In the genomic region with DNA sequence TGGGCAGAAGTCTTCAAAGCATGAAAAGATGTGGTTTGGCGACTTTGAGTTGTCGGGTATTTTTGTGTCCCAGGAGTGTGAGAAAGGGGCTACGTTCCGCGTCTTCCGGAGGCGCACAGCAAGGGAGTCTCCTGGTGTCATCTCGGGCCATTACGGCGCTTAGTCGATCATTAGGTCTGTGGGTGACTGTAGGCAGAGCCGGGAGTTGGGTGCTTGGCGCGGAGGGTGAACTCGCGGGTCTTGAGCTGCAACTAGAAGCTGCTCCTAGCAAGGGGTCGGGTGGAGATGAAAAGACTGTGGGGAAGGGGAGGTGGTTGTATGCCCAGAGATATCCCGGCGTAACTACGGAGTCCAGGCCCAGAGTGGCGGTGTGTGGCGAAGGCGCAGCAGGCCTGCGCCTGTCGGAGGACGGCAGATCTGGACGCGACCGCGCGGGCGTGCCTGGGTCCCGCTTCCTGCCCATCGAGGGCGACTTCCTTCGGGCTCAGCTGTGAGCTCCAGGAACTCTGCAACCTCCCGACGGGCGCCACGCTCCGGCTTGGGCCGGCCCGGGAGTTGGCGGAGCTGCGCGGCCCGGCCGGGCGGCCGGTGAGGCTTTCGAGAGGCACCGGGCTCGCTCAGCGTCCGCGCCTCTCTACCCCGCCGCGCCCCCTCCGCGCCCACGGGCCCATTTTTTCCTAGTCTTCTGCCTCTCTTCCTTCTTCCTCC, we compare ENCODE assay signal across 8 cellular contexts. TPM values are rescaled to one million over a fixed set of nuclear protein-coding genes. Genes with fewer than 3 reads are reported as not detected.
DNase-seq lines count a peak whose midpoint lies in the region; ATAC-seq lines count a peak whose summit lies in the region.

No MANE protein-coding gene starts in this region.

- peaks cover 7% of the 10 kb centered on the region for H3K9me3 ChIP-seq in T-helper 17 cell (ENCODE audit: control insufficient read depth, low read length, poor library complexity, severe bottlenecking)

- peak overlapping the region; percentile 63 for H3K4me3 Mint-ChIP-seq in activated CD8-positive, alpha-beta memory T cell treated with anti-CD3 and anti-CD28 coated beads, Interleukin-2, amount 10 ng/mL, durations not matched to agents 7 days and 5 days
- peak overlapping the region; percentile 88 for H3K4me3 Mint-ChIP-seq in T-helper 17 cell
- H3K4me3 Mint-ChIP-seq in stimulated activated memory B cell treated with anti-CD40 and anti-IgM and Interleukin-4, amounts not matched to agents 10 μg/mL and 1 μg/mL and 100 μg/mL, for 72 hours, result peak overlapping the region; percentile 80

- no peaks in the 10 kb centered on the region for H3K9me3 Mint-ChIP-seq in activated CD8-positive, alpha-beta memory T cell treated with anti-CD3 and anti-CD28 coated beads, Interleukin-2, amount 10 ng/mL, durations not matched to agents 7 days and 5 days (ENCODE audit: low read depth)
- H3K9me3 Mint-ChIP-seq in stimulated activated memory B cell treated with anti-CD40 and anti-IgM and Interleukin-4, amounts not matched to agents 10 μg/mL and 1 μg/mL and 100 μg/mL, for 72 hours, result peaks cover 16% of the 10 kb centered on the region

- peak; percentile 54 for DNase-seq in activated CD8-positive, alpha-beta memory T cell treated with anti-CD3 and anti-CD28 coated beads, Interleukin-2, amount 10 ng/mL, durations not matched to agents 7 days and 5 days
- no peak for DNase-seq in activated CD8-positive, alpha-beta memory T cell treated with anti-CD3 and anti-CD28 coated beads, Interleukin-2, amount 50 U/mL, for 48 hours
- DNase-seq in T-helper 17 cell, result no peak
- DNase-seq in NK-92 (lab: John Stamatoyannopoulos, UW; ENCODE audit: unreplicated experiment), result no peak
- DNase-seq in COLO829 (ENCODE audit: low spot score), result no peak
- no peak for DNase-seq in AML-193 (lab: John Stamatoyannopoulos, UW)

- ATAC-seq in activated CD8-positive, alpha-beta memory T cell treated with anti-CD3 and anti-CD28 coated beads, Interleukin-2, amount 10 ng/mL, durations not matched to agents 7 days and 5 days, result peak; percentile 17
- ATAC-seq in T-helper 17 cell, result peak; percentile 10
- peak; percentile 34 for ATAC-seq in stimulated activated memory B cell treated with anti-CD40 and anti-IgM and Interleukin-4, amounts not matched to agents 10 μg/mL and 1 μg/mL and 100 μg/mL, for 72 hours

- H3K4me3 ChIP-seq in iPS-11a (ENCODE audit: low read depth, low read length), result peak overlapping the region; percentile 56

- H3K27me3 Mint-ChIP-seq in activated CD8-positive, alpha-beta memory T cell treated with anti-CD3 and anti-CD28 coated beads, Interleukin-2, amount 10 ng/mL, durations not matched to agents 7 days and 5 days, result peaks cover 72% of the 10 kb centered on the region
- peaks cover 70% of the 10 kb centered on the region for H3K27me3 Mint-ChIP-seq in T-helper 17 cell
- peaks cover 85% of the 10 kb centered on the region for H3K27me3 Mint-ChIP-seq in stimulated activated memory B cell treated with anti-CD40 and anti-IgM and Interleukin-4, amounts not matched to agents 10 μg/mL and 1 μg/mL and 100 μg/mL, for 72 hours

- peaks cover 6% of the 10 kb centered on the region for H3K36me3 Mint-ChIP-seq in activated CD8-positive, alpha-beta memory T cell treated with anti-CD3 and anti-CD28 coated beads, Interleukin-2, amount 10 ng/mL, durations not matched to agents 7 days and 5 days
- H3K36me3 Mint-ChIP-seq in T-helper 17 cell (ENCODE audit: low read depth), result peaks cover 7% of the 10 kb centered on the region
- no peaks in the 10 kb centered on the region for H3K36me3 Mint-ChIP-seq in stimulated activated memory B cell treated with anti-CD40 and anti-IgM and Interleukin-4, amounts not matched to agents 10 μg/mL and 1 μg/mL and 100 μg/mL, for 72 hours

- H3K27ac Mint-ChIP-seq in activated CD8-positive, alpha-beta memory T cell treated with anti-CD3 and anti-CD28 coated beads, Interleukin-2, amount 10 ng/mL, durations not matched to agents 7 days and 5 days, result peak overlapping the region; percentile 28
- H3K27ac Mint-ChIP-seq in T-helper 17 cell, result peak overlapping the region; percentile 64
- H3K27ac Mint-ChIP-seq in stimulated activated memory B cell treated with anti-CD40 and anti-IgM and Interleukin-4, amounts not matched to agents 10 μg/mL and 1 μg/mL and 100 μg/mL, for 72 hours, result no peak overlapping the region

- CTCF ChIA-PET in activated CD8-positive, alpha-beta memory T cell treated with anti-CD3 and anti-CD28 coated beads, Interleukin-2, amount 10 ng/mL, durations not matched to agents 7 days and 5 days (lab: Charles Lee), result no interaction called here

- peaks cover 29% of the 10 kb centered on the region for H3K4me1 Mint-ChIP-seq in activated CD8-positive, alpha-beta memory T cell treated with anti-CD3 and anti-CD28 coated beads, Interleukin-2, amount 10 ng/mL, durations not matched to agents 7 days and 5 days
- H3K4me1 Mint-ChIP-seq in T-helper 17 cell, result peaks cover 20% of the 10 kb centered on the region
- H3K4me1 Mint-ChIP-seq in stimulated activated memory B cell treated with anti-CD40 and anti-IgM and Interleukin-4, amounts not matched to agents 10 μg/mL and 1 μg/mL and 100 μg/mL, for 72 hours, result peaks cover 30% of the 10 kb centered on the region

RNA-seq across cellular contexts. Expression of gene NKX3-2, which starts 2.7 kb away (rescaled TPM):
- not detected for total RNA-seq in activated CD8-positive, alpha-beta memory T cell treated with anti-CD3 and anti-CD28 coated beads, Interleukin-2, amount 10 ng/mL, durations not matched to agents 7 days and 5 days
- not detected for total RNA-seq in T-helper 17 cell
